Comparison of ENCODE assay signal across 12 cellular contexts in the genomic region with DNA sequence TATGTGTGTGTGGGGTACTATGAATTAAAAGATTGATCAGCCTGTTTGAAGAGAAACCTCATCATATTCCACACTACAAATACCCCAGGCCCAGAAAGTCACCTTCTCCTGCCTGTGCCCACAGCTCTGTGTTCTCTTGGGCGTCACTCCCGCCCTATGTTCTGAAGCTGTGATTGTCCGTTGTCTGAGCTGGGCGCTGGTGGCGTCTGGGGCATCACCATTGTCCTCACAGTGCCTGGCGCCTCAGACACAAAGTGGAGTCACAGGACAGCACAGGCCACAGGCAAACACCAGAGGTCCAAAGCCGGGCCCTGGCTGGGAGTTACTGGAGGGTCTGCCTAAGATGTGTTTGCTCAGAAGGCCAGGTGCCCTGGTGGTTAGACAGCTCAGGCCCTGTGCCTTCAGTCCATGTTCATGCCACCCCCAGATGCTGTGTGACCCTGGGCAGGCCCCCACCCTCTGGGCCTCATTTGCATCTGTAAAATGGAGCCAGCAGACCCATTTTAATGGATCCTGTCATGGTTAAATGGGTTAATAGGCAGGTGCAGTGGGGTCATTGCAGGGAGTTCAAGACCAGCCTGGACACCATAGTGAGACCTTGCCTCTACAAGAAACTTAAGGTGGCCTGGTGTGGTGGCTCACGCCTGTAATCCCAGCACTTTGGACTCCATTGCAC. TPM values are rescaled to one million over a fixed set of nuclear protein-coding genes. Genes with fewer than 3 reads are reported as not detected.
DNase-seq lines count a peak whose midpoint lies in the region; ATAC-seq, FAIRE-seq and TF ChIP-seq lines count a peak whose summit lies in the region.
"Had no signal": no experiment of that assay in that cellular context is flagged by ENCODE, and none has a peak within 500 bp of the region (broad histone marks: within the 10 kb centered on the region; RNA-seq: fewer than 3 reads in every experiment).

No MANE protein-coding gene starts in this region.

- H3K27me3 ChIP-seq in GM12878 (replicated peaks in 1 of 2; ENCODE audit: control insufficient read depth in 2 of 2, insufficient read depth in 2 of 2, low read length in 1 of 2), result no peaks in the 10 kb centered on the region
- H3K27me3 ChIP-seq in gastrocnemius medialis, result no peaks in the 10 kb centered on the region

- H3K27ac ChIP-seq in GM12878 (ENCODE audit: control insufficient read depth, insufficient read depth), result no peak overlapping the region
- peak overlapping the region; percentile 92 to 95 for H3K27ac ChIP-seq in kidney (ENCODE audit: low read depth in 2 of 2, low read length in 2 of 2)
- H3K27ac ChIP-seq in gastrocnemius medialis, result peak overlapping the region; percentile 50 to 72 (median 61)

- CTCF ChIA-PET in GM12878 (lab: Yijun Ruan, JAX), result no interaction called here

- H3K79me2 ChIP-seq in GM12878 (ENCODE audit: control insufficient read depth, insufficient read depth, low read length), result peaks cover 34% of the 10 kb centered on the region

- TF ChIP-seq POLR2A in GM12878 (IDR thresholded peaks at IDR 0.05; ENCODE audit: low read depth, low read length) (no peak), gastrocnemius medialis (IDR thresholded peaks at IDR 0.05) (no peak)

- DNase-seq in GM12878 (ENCODE audit: low read depth, low spot score), result no peak
- no peak for DNase-seq in kidney
- DNase-seq in gastrocnemius medialis, result no peak
- no peak for DNase-seq in NCI-H226
- DNase-seq in GM20000 (ENCODE audit: low spot score), result no peak
- DNase-seq: amniotic stem cell had no signal

- peaks cover 16 to 47% (median 34%) of the 10 kb centered on the region in 3 donors for H3K4me1 Mint-ChIP-seq in IgD-negative memory B cell

- H3K4me1 ChIP-seq in GM12878 (ENCODE audit: control insufficient read depth, insufficient read depth, low read length), result no peaks in the 10 kb centered on the region
- H3K4me1 ChIP-seq in kidney (ENCODE audit: control insufficient read depth in 1 of 2, insufficient read depth in 1 of 2, low read depth in 1 of 2, low read length in 2 of 2), result peaks cover 61 to 65% of the 10 kb centered on the region in 2 donors
- H3K4me1 ChIP-seq in gastrocnemius medialis, result peaks cover 32 to 42% of the 10 kb centered on the region in 2 donors

- TF ChIP-seq CTCF in GM12878 (IDR thresholded peaks at IDR 0.05 in 2 of 3, conservative IDR thresholded peaks at IDR 0.05 in 1 of 3; ENCODE audit: control insufficient read depth in 2 of 3, extremely low read depth in 1 of 3, insufficient read depth in 1 of 3, low read depth in 3 of 3, low read length in 3 of 3), result no peak
- TF ChIP-seq CTCF in kidney (IDR thresholded peaks at IDR 0.05; ENCODE audit: borderline replicate concordance, extremely low read depth, insufficient read depth), result no peak
- no peak for TF ChIP-seq CTCF in gastrocnemius medialis (IDR thresholded peaks at IDR 0.05 in 4 of 5, conservative IDR thresholded peaks at IDR 0.05 in 1 of 5)
- TF ChIP-seq CTCF in GM20000 (IDR thresholded peaks at IDR 0.05; ENCODE audit: extremely low read depth, missing control alignments), result no peak

- peaks cover 1% of the 10 kb centered on the region for H3K36me3 Mint-ChIP-seq in IgD-negative memory B cell

- peaks cover 5% of the 10 kb centered on the region for H4K20me1 ChIP-seq in GM12878 (ENCODE audit: control insufficient read depth, insufficient read depth)

- peak overlapping the region; percentile 19 to 64 (median 54) for H3K27ac Mint-ChIP-seq in IgD-negative memory B cell

- ATAC-seq in GM12878 (no peak), gastrocnemius medialis (no peak), HG02610 (IDR thresholded peaks at IDR 0.05; ENCODE audit: unreplicated experiment) (no peak), HG03521 (IDR thresholded peaks at IDR 0.05; ENCODE audit: unreplicated experiment) (no peak)

- H3K4me2 ChIP-seq in GM12878 (ENCODE audit: control insufficient read depth, insufficient read depth), result no peak overlapping the region

- intact Hi-C loops in GM12878 (cut with micrococcal nuclease; ENCODE audit: unreplicated experiment) (no loop called here), kidney (cut with DNase I) (no loop called here), gastrocnemius medialis (cut with DNase I; ENCODE audit: low total_unique reads) (no loop called here)

- no peak for TF ChIP-seq EP300 in GM12878 (IDR thresholded peaks at IDR 0.05; ENCODE audit: borderline replicate concordance in 1 of 2, control insufficient read depth in 1 of 2, low read depth in 2 of 2, low read length in 2 of 2)

- in situ Hi-C loops in GM12878 (cut with MboI) (no loop called here), gastrocnemius medialis (cut with MboI; ENCODE audit: low sequenced_read_pairs in 4 of 4) (no loop called here)

- peaks cover 0 to 6% of the 10 kb centered on the region in 2 experiments; a peak in 2 of 4 replicates for H3K36me3 ChIP-seq in GM12878 (ENCODE audit: control insufficient read depth in 2 of 2, insufficient read depth in 2 of 2, low read length in 1 of 2)
- peaks cover 0 to 3% of the 10 kb centered on the region in 2 donors for H3K36me3 ChIP-seq in kidney (ENCODE audit: control insufficient read depth in 1 of 2, insufficient read depth in 2 of 2, low read length in 2 of 2)
- no peaks in the 10 kb centered on the region for H3K36me3 ChIP-seq in gastrocnemius medialis

- 86% methylated on average over 8 of the region's 8 CpGs for WGBS in GM12878 (ENCODE audit: insufficient coverage, insufficient replicate concordance, low lambda C conversion rate, missing lambda C conversion rate)

- FAIRE-seq in GM12878 (lab: Jason Lieb, UNC), result no peak
- no peak for FAIRE-seq in kidney (lab: Jason Lieb, UNC)
- FAIRE-seq: frontal cortex, G401.6, GM19239 had no signal

- H3K4me3 ChIP-seq in GM12878 (no peak overlapping the region), kidney (ENCODE audit: low read length in 2 of 2) (no peak overlapping the region), gastrocnemius medialis (no peak overlapping the region)

- no peak overlapping the region for H3K9ac ChIP-seq in GM12878 (ENCODE audit: control insufficient read depth, insufficient read depth, low read length)
- peak overlapping the region in 1 of 2 donors; percentile 37 for H3K9ac ChIP-seq in kidney (ENCODE audit: low read length in 2 of 2)

- no peaks in the 10 kb centered on the region for H3K9me3 Mint-ChIP-seq in IgD-negative memory B cell

- POLR2A ChIA-PET in GM12878 (lab: Charles Lee), result interaction anchor here (0.6 kb wide), 1 partner anchor 8 kb away, joined by 3 read pairs; no protein-coding TSS in a partner anchor

- no peaks in the 10 kb centered on the region for H3K27me3 Mint-ChIP-seq in IgD-negative memory B cell

- H3K9me3 ChIP-seq in GM12878 (replicated peaks; ENCODE audit: control insufficient read depth, insufficient read depth, low read length) (no peaks in the 10 kb centered on the region), kidney (ENCODE audit: control insufficient read depth in 1 of 2, low read length in 2 of 2) (no peaks in the 10 kb centered on the region), gastrocnemius medialis (no peaks in the 10 kb centered on the region)

- no peak for TF ChIP-seq RAD21 in GM12878 (IDR thresholded peaks at IDR 0.05; ENCODE audit: insufficient read depth, low read depth, low read length)

- H3K4me3 Mint-ChIP-seq in IgD-negative memory B cell, result no peak overlapping the region

- RAD21 ChIA-PET in GM12878 (lab: Charles Lee; ENCODE audit: unreplicated experiment), result no interaction called here

- SMC1A ChIA-PET in GM12878 (lab: Charles Lee; ENCODE audit: uncharacterized antibody, unreplicated experiment), result no interaction called here

- BruUV-seq in GM12878 (replicated peaks; lab: Mats Ljungman, UMichigan), result TSS peak; percentile 45

- H2AFZ ChIP-seq in GM12878 (ENCODE audit: control insufficient read depth, low read depth, low read length), result no peak overlapping the region

RNA-seq across cellular contexts. Expression of a gene that starts 34.5 kb away (rescaled TPM):
- polyA plus RNA-seq in IgD-negative memory B cell (109 TPM), GM12878 (2011; rRNA removed) (22.8 and 47.4 TPM in 2 replicates), GM12878 (2014; fragmentation: Illumina TruSeq; extraction: Trizol) (54.5 and 69.2 TPM in 2 replicates), GM12878 (2014; fragmentation: Nextera tagmentation; extraction: Ambion mirVana) (1 to 10 TPM; 1.2 to 3.4 TPM), GM12878 (2014; rRNA removed) (93.1 and 113 TPM in 2 replicates), GM12878 (2016; fragmentation: Nextera tagmentation; extraction: Ambion mirVana) (100 to 1,000 TPM in 1 of 2 experiments, 10 to 100 TPM in 1; 98.3 to 100 TPM), kidney (ENCODE audit: insufficient read depth, low read depth, low replicate concordance) (79.0 TPM)
- 284 and 297 TPM in 2 replicates for total RNA-seq in GM12878 (2013; cell fraction: nucleolus; rRNA removed)
- total RNA-seq in GM12878 (2014; rRNA removed) (56.8 and 68.7 TPM in 2 replicates), GM12878 (2014; rRNA removed; fragmentation: Illumina TruSeq; extraction: Trizol) (53.0 and 58.9 TPM in 2 replicates), GM12878 (2021) (128 and 146 TPM in 2 replicates), kidney (226 TPM), gastrocnemius medialis (100 to 1,000 TPM in 3 of 4 donors, 10 to 100 TPM in 1; 76.2 to 131 (median 108) TPM)
- polyA plus RNA-seq in GM12878 (2011; ENCODE audit: low read depth), result 38.6 TPM
- 40.7 and 47.0 TPM in 2 replicates for polyA plus RNA-seq in GM12878 (2011; cell fraction: cytosol; rRNA removed)
- 133 and 175 TPM in 2 replicates for polyA plus RNA-seq in GM12878 (2011; cell fraction: nucleus; rRNA removed)
- 82.2 and 92.4 TPM in 2 replicates for polyA plus RNA-seq in GM12878 (2012)
- 102 and 114 TPM in 2 replicates for polyA minus RNA-seq in GM12878 (2011; rRNA and poly(A)+ RNA removed)
- polyA minus RNA-seq in GM12878 (2011; cell fraction: cytosol; rRNA and poly(A)+ RNA removed), result 44.5 and 54.7 TPM in 2 replicates
- polyA minus RNA-seq in GM12878 (2011; cell fraction: nucleus; rRNA and poly(A)+ RNA removed), result 103 and 181 TPM in 2 replicates

RNA-seq across cellular contexts. Expression of a gene that starts 51.1 kb away (rescaled TPM):
- polyA plus RNA-seq in IgD-negative memory B cell, result 53.5 TPM
- total RNA-seq in GM12878 (2013; cell fraction: nucleolus; rRNA removed), result 39.8 and 40.8 TPM in 2 replicates
- total RNA-seq in GM12878 (2014; rRNA removed), result 40.7 and 44.3 TPM in 2 replicates
- 18.1 and 19.9 TPM in 2 replicates for total RNA-seq in GM12878 (2014; rRNA removed; fragmentation: Illumina TruSeq; extraction: Trizol)
- 55.0 and 59.3 TPM in 2 replicates for total RNA-seq in GM12878 (2021)
- 33.3 TPM for polyA plus RNA-seq in GM12878 (2011; ENCODE audit: low read depth)
- 10.7 and 33.9 TPM in 2 replicates for polyA plus RNA-seq in GM12878 (2011; rRNA removed)
- polyA plus RNA-seq in GM12878 (2011; cell fraction: cytosol; rRNA removed), result 41.3 and 62.3 TPM in 2 replicates
- polyA plus RNA-seq in GM12878 (2011; cell fraction: nucleus; rRNA removed), result 244 and 250 TPM in 2 replicates
- polyA plus RNA-seq in GM12878 (2012), result 42.4 and 48.1 TPM in 2 replicates
- polyA plus RNA-seq in GM12878 (2014; fragmentation: Illumina TruSeq; extraction: Trizol), result 4.0 and 14.2 TPM in 2 replicates
- 1 to 10 TPM in 1 of 2 experiments, under 1 TPM in 1; 0.89 to 8.6 TPM for polyA plus RNA-seq in GM12878 (2014; fragmentation: Nextera tagmentation; extraction: Ambion mirVana)
- polyA plus RNA-seq in GM12878 (2014; rRNA removed), result 66.0 and 71.2 TPM in 2 replicates
- 10 to 100 TPM; 73.7 to 78.9 TPM for polyA plus RNA-seq in GM12878 (2016; fragmentation: Nextera tagmentation; extraction: Ambion mirVana)
- 13.8 and 18.9 TPM in 2 replicates for polyA minus RNA-seq in GM12878 (2011; rRNA and poly(A)+ RNA removed)
- polyA minus RNA-seq in GM12878 (2011; cell fraction: cytosol; rRNA and poly(A)+ RNA removed), result 10.2 and 10.4 TPM in 2 replicates
- 20.6 and 23.8 TPM in 2 replicates for polyA minus RNA-seq in GM12878 (2011; cell fraction: nucleus; rRNA and poly(A)+ RNA removed)
- 55.2 TPM for total RNA-seq in kidney
- 77.2 TPM for polyA plus RNA-seq in kidney (ENCODE audit: insufficient read depth, low read depth, low replicate concordance)
- 10 to 100 TPM in 3 of 4 donors, 1 to 10 TPM in 1; 9.5 to 25.7 (median 15.4) TPM for total RNA-seq in gastrocnemius medialis
